ENCODE assay signal across 27 cellular contexts in the genomic region with DNA sequence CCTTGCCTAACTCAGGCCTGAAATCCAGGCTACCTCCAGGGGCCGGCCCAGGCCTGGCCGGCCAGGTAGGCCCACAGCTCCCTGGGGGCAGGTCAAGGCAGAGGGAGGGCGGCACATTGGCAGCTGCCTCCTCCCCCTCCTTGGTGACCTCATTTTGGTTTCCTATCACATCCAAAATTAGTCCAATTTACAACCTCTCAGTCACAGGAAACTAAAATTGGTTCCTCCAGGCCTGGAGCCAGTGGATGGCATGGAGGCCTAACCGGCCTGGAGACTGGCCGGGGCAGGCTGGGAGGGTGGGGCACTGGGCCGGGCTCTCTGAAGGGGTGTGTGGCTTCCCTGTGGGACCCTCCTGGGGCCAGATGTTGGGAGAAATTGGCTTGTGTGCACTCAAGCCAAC. TPM values are rescaled to one million over a fixed set of nuclear protein-coding genes. Genes with fewer than 3 reads are reported as not detected.
"Had no signal": no experiment of that assay in that cellular context is flagged by ENCODE, and none has a peak within 500 bp of the region (broad histone marks: within the 10 kb centered on the region; RNA-seq: fewer than 3 reads in every experiment).

No MANE protein-coding gene starts in this region.

- ATAC-seq: activated naive CD4-positive, alpha-beta T cell treated with anti-CD3 and anti-CD28 coated beads, Interleukin-2, amount 50 U/mL, for 72 hours; activated naive CD8-positive, alpha-beta T cell treated with anti-CD3 and anti-CD28 coated beads, Interleukin-2, amount 50 U/mL, for 24 hours; activated T-cell treated with anti-CD3 and anti-CD28 coated beads, Interleukin-2, amount 50 U/mL, for 4 hours; body of pancreas had no signal

- DNase-seq: activated B cell treated with CpG ODN at 0.5 μM for 24 hours; activated CD4-positive, alpha-beta memory T cell treated with anti-CD3 and anti-CD28 coated beads for 36 hours; activated CD4-positive, alpha-beta T cell treated with anti-CD3 and anti-CD28 coated beads for 1 hour; activated CD4-positive, alpha-beta T cell treated with anti-CD3 and anti-CD28 coated beads, Interleukin-2, amount 10 ng/mL, durations not matched to agents 24 days and 14 days; activated CD8-positive, alpha-beta memory T cell treated with anti-CD3 and anti-CD28 coated beads for 24 hours; activated effector memory CD4-positive, alpha-beta T cell treated with anti-CD3 and anti-CD28 coated beads, Interleukin-2, amount 50 U/mL, for 16 hours; activated naive CD4-positive, alpha-beta T cell treated with Interleukin-2 at 50 U/mL for 16 hours; activated naive CD8-positive, alpha-beta T cell treated with anti-CD3 and anti-CD28 coated beads, Interleukin-2, amount 50 U/mL, for 24 hours; activated T-cell treated with anti-CD3 and anti-CD28 coated beads, Interleukin-2, amount 50 U/mL, for 4 hours; amniotic stem cell; body of pancreas; central memory CD4-positive, alpha-beta T cell; Karpas-422; NCI-H1048; NCI-H146; NCI-H187 treated with DMSO at 0.1 percent for 48 hours; NCI-H2081 treated with DMSO at 0.1 percent for 48 hours; NCI-H524; NK-92 treated with Interleukin-12 subunit alpha and Interleukin-12 subunit beta, amount 100 ng/mL, for 24 hours; OCI-M1; Peyer's patch; SHP77 had no signal

- H3K4me1 ChIP-seq: ascending aorta, body of pancreas, Peyer's patch, SJSA1 had no signal

- H3K4me1 Mint-ChIP-seq: activated CD4-positive, alpha-beta T cell treated with anti-CD3 and anti-CD28 coated beads, Interleukin-2, amount 10 ng/mL, durations not matched to agents 24 days and 14 days; activated naive CD8-positive, alpha-beta T cell treated with anti-CD3 and anti-CD28 coated beads, Interleukin-2, amount 50 U/mL, for 24 hours had no signal

- H3K36me3 Mint-ChIP-seq: activated CD4-positive, alpha-beta memory T cell treated with anti-CD3 and anti-CD28 coated beads for 36 hours; activated naive CD4-positive, alpha-beta T cell treated with anti-CD3 and anti-CD28 coated beads, Interleukin-2, amount 50 U/mL, for 72 hours had no signal

- H3K36me3 ChIP-seq: ascending aorta, Peyer's patch, SJSA1 had no signal

- H3K27ac Mint-ChIP-seq: activated B cell treated with CpG ODN at 0.5 μM for 24 hours; activated CD4-positive, alpha-beta memory T cell treated with anti-CD3 and anti-CD28 coated beads for 36 hours; activated CD4-positive, alpha-beta T cell treated with anti-CD3 and anti-CD28 coated beads, Interleukin-2, amount 10 ng/mL, durations not matched to agents 24 days and 14 days; activated naive CD4-positive, alpha-beta T cell treated with anti-CD3 and anti-CD28 coated beads, Interleukin-2, amount 50 U/mL, for 72 hours; activated naive CD8-positive, alpha-beta T cell treated with anti-CD3 and anti-CD28 coated beads, Interleukin-2, amount 50 U/mL, for 24 hours; T-helper 1 cell treated with Interleukin-12 subunit alpha and Interleukin-12 subunit beta and Interleukin-4 antibody, amounts not matched to agents 30 μg/mL and 1 μg/mL, for 36 hours had no signal

- H3K27me3 Mint-ChIP-seq: activated CD4-positive, alpha-beta T cell treated with anti-CD3 and anti-CD28 coated beads, Interleukin-2, amount 10 ng/mL, durations not matched to agents 24 days and 14 days had no signal

- H3K9me3 Mint-ChIP-seq: activated B cell treated with CpG ODN at 0.5 μM for 24 hours; activated CD4-positive, alpha-beta memory T cell treated with anti-CD3 and anti-CD28 coated beads for 36 hours; activated CD4-positive, alpha-beta T cell treated with anti-CD3 and anti-CD28 coated beads, Interleukin-2, amount 10 ng/mL, durations not matched to agents 24 days and 14 days; activated naive CD4-positive, alpha-beta T cell treated with anti-CD3 and anti-CD28 coated beads, Interleukin-2, amount 50 U/mL, for 72 hours; activated naive CD8-positive, alpha-beta T cell treated with anti-CD3 and anti-CD28 coated beads, Interleukin-2, amount 50 U/mL, for 24 hours; activated T-cell treated with anti-CD3 and anti-CD28 coated beads, Interleukin-2, amount 50 U/mL, for 4 hours; T-helper 1 cell treated with Interleukin-12 subunit alpha and Interleukin-12 subunit beta and Interleukin-4 antibody, amounts not matched to agents 30 μg/mL and 1 μg/mL, for 36 hours had no signal

- H3K27ac ChIP-seq: ascending aorta, body of pancreas, Peyer's patch, SJSA1 had no signal

- H3K27me3 ChIP-seq: ascending aorta, body of pancreas, Peyer's patch had no signal

- H3K9me3 ChIP-seq: ascending aorta, body of pancreas, Peyer's patch had no signal

- H3K4me3 Mint-ChIP-seq: activated B cell treated with CpG ODN at 0.5 μM for 24 hours; activated CD4-positive, alpha-beta memory T cell treated with anti-CD3 and anti-CD28 coated beads for 36 hours; activated CD4-positive, alpha-beta T cell treated with anti-CD3 and anti-CD28 coated beads, Interleukin-2, amount 10 ng/mL, durations not matched to agents 24 days and 14 days; activated naive CD8-positive, alpha-beta T cell treated with anti-CD3 and anti-CD28 coated beads, Interleukin-2, amount 50 U/mL, for 24 hours; activated T-cell treated with anti-CD3 and anti-CD28 coated beads, Interleukin-2, amount 50 U/mL, for 4 hours; T-helper 1 cell treated with Interleukin-12 subunit alpha and Interleukin-12 subunit beta and Interleukin-4 antibody, amounts not matched to agents 30 μg/mL and 1 μg/mL, for 36 hours had no signal

- H3K4me3 ChIP-seq: ascending aorta, body of pancreas, Peyer's patch, SJSA1 had no signal

RNA-seq across cellular contexts. Expression of gene LRRC10B, which starts 35.9 kb away (rescaled TPM):
- total RNA-seq: activated B cell treated with CpG ODN at 0.5 μM for 24 hours; activated CD4-positive, alpha-beta memory T cell treated with anti-CD3 and anti-CD28 coated beads for 36 hours; activated naive CD4-positive, alpha-beta T cell treated with anti-CD3 and anti-CD28 coated beads, Interleukin-2, amount 50 U/mL, for 72 hours; activated T-cell treated with anti-CD3 and anti-CD28 coated beads, Interleukin-2, amount 50 U/mL, for 4 hours; bronchial epithelial cell; SJSA1 had no signal

RNA-seq across cellular contexts. Expression of gene SYT7, which starts 36.4 kb away (rescaled TPM):
- total RNA-seq: activated B cell treated with CpG ODN at 0.5 μM for 24 hours; activated CD4-positive, alpha-beta memory T cell treated with anti-CD3 and anti-CD28 coated beads for 36 hours; activated naive CD4-positive, alpha-beta T cell treated with anti-CD3 and anti-CD28 coated beads, Interleukin-2, amount 50 U/mL, for 72 hours; SJSA1 had no signal
